In genomic region chr5:78586251-78586650, GRCh38 we compare ENCODE assay signal across 9 cellular contexts.
DNase-seq lines count a peak whose midpoint lies in the region; ATAC-seq and TF ChIP-seq lines count a peak whose summit lies in the region.
"Had no signal": no experiment of that assay in that cellular context is flagged by ENCODE, and none has a peak within 500 bp of the region (broad histone marks: within the 10 kb centered on the region; RNA-seq: fewer than 3 reads in every experiment).

No MANE protein-coding gene starts in this region.

- peak overlapping the region; percentile 91 for H3K27ac ChIP-seq in osteoblast (ENCODE audit: low read depth, low read length)

- H3K4me1 Mint-ChIP-seq in natural killer cell, result no peaks in the 10 kb centered on the region

- TF ChIP-seq CTCF in choroid plexus epithelial cell (conservative IDR thresholded peaks at IDR 0.05; ENCODE audit: low read depth, low read length) (no peak), osteoblast (IDR thresholded peaks at IDR 0.05; ENCODE audit: extremely low read depth, low read depth, low read length) (no peak), natural killer cell (IDR thresholded peaks at IDR 0.05) (no peak), GM13976 (IDR thresholded peaks at IDR 0.05; ENCODE audit: borderline replicate concordance, control extremely low read depth, extremely low read depth, insufficient read depth, missing control alignments) (no peak)

- DNase-seq in EL (peak; percentile 99), NOMO-1 treated with dmso at 0.1 percent for 144 hours (lab: John Stamatoyannopoulos, UW; ENCODE audit: unreplicated experiment) (peak; percentile 34), choroid plexus epithelial cell (ENCODE audit: low read depth) (peak; percentile 98), osteoblast (ENCODE audit: insufficient read length, low spot score, missing footprints) (peak; percentile 94), G401 (ENCODE audit: low spot score) (no peak), natural killer cell (no peak), GM13976 (ENCODE audit: low spot score) (no peak)

- H3K4me2 ChIP-seq in osteoblast (ENCODE audit: insufficient read depth, low read length), result peak overlapping the region; percentile 49

- H3K36me3 ChIP-seq in osteoblast (ENCODE audit: insufficient read depth, low read length), result no peaks in the 10 kb centered on the region

- no peak overlapping the region for H2AFZ ChIP-seq in osteoblast (ENCODE audit: low read length)

- H3K27me3 ChIP-seq in osteoblast (ENCODE audit: insufficient read depth, low read length), result no peaks in the 10 kb centered on the region

- intact Hi-C loops in natural killer cell (cut with micrococcal nuclease), result no loop called here

- H3K36me3 Mint-ChIP-seq in natural killer cell, result no peaks in the 10 kb centered on the region

- H3K79me2 ChIP-seq in osteoblast (ENCODE audit: insufficient read depth, low read length), result peaks cover 13% of the 10 kb centered on the region

- H3K9me3 ChIP-seq in osteoblast (ENCODE audit: low read depth, low read length), result no peaks in the 10 kb centered on the region

- peaks cover 32% of the 10 kb centered on the region for H3K4me1 ChIP-seq in osteoblast (ENCODE audit: insufficient read depth, low read length)

- ATAC-seq in HG03432 (IDR thresholded peaks at IDR 0.05; ENCODE audit: unreplicated experiment) (no peak), natural killer cell (no peak)

- no peaks in the 10 kb centered on the region for H4K20me1 ChIP-seq in osteoblast (ENCODE audit: insufficient read depth, low read length)

- H3K27me3 Mint-ChIP-seq in natural killer cell (ENCODE audit: low read depth in 2 of 2), result peaks cover 2 to 13% of the 10 kb centered on the region in 2 donors
- H3K27me3 Mint-ChIP-seq: type B pancreatic cell had no signal

- in situ Hi-C loops in G401 (cut with HindIII; ENCODE audit: low sequenced_read_pairs) (no loop called here), GM13976 (cut with MboI; ENCODE audit: low sequenced_read_pairs, unreplicated experiment) (no loop called here)

- no peak overlapping the region for H3K4me3 Mint-ChIP-seq in natural killer cell
- H3K4me3 Mint-ChIP-seq: type B pancreatic cell had no signal

- H3K4me3 ChIP-seq in choroid plexus epithelial cell (ENCODE audit: low read depth, low read length), result no peak overlapping the region
- no peak overlapping the region for H3K4me3 ChIP-seq in osteoblast (ENCODE audit: insufficient read depth, low read length)

- no peaks in the 10 kb centered on the region for H3K9me3 Mint-ChIP-seq in natural killer cell
- H3K9me3 Mint-ChIP-seq: type B pancreatic cell had no signal

- no peak overlapping the region for H3K27ac Mint-ChIP-seq in natural killer cell
- H3K27ac Mint-ChIP-seq: type B pancreatic cell had no signal

Comparison
In these comparisons a context has a peak if more than half of its experiments do, and no peak if none do; other contexts are left out.
1. DNase-seq: peak in EL (single experiment), NOMO-1 treated with dmso at 0.1 percent for 144 hours (single experiment), choroid plexus epithelial cell (single experiment) and osteoblast (single experiment); none in G401 (single experiment), natural killer cell (single experiment) and GM13976 (single experiment).